Comparison of ENCODE assay signal across 28 cellular contexts in genomic region chr5:63923914-63924313, GRCh38. TPM values are rescaled to one million over a fixed set of nuclear protein-coding genes. Genes with fewer than 3 reads are reported as not detected.
DNase-seq lines count a peak whose midpoint lies in the region; ATAC-seq, FAIRE-seq and TF ChIP-seq lines count a peak whose summit lies in the region.
"Had no signal": no experiment of that assay in that cellular context is flagged by ENCODE, and none has a peak within 500 bp of the region (broad histone marks: within the 10 kb centered on the region; RNA-seq: fewer than 3 reads in every experiment).

No MANE protein-coding gene starts in this region.

- H3K4me1 Mint-ChIP-seq in activated CD4-positive, alpha-beta T cell treated with anti-CD3 and anti-CD28 coated beads, Interleukin-2, amount 10 ng/mL, durations not matched to agents 7 days and 5 days, result no peaks in the 10 kb centered on the region
- H3K4me1 Mint-ChIP-seq: CD4-positive, alpha-beta memory T cell; naive B cell had no signal

- WGBS in transverse colon (ENCODE audit: low coverage in 1 of 2), 2 donors, result 17 to 29% methylated on average over 3 of the region's 3 CpGs

- TF ChIP-seq POLR2A in transverse colon (IDR thresholded peaks at IDR 0.05) (no peak), Peyer's patch (IDR thresholded peaks at IDR 0.05) (no peak)

- H3K27ac ChIP-seq in transverse colon (no peak overlapping the region), Peyer's patch (no peak overlapping the region)
- H3K27ac ChIP-seq: cardiac muscle cell, vagina had no signal

- H3K27me3 ChIP-seq in bronchial epithelial cell (ENCODE audit: control insufficient read depth, insufficient read depth, low read length), result no peaks in the 10 kb centered on the region
- H3K27me3 ChIP-seq in transverse colon, result no peaks in the 10 kb centered on the region
- H3K27me3 ChIP-seq in Peyer's patch, result no peaks in the 10 kb centered on the region
- H3K27me3 ChIP-seq: cardiac muscle cell, vagina had no signal

- no peaks in the 10 kb centered on the region for H3K27me3 Mint-ChIP-seq in activated CD4-positive, alpha-beta T cell treated with anti-CD3 and anti-CD28 coated beads, Interleukin-2, amount 10 ng/mL, durations not matched to agents 7 days and 5 days
- H3K27me3 Mint-ChIP-seq: CD4-positive, alpha-beta memory T cell; effector memory CD8-positive, alpha-beta T cell; naive B cell; progenitor cell of endocrine pancreas had no signal

- H3K9me3 ChIP-seq in transverse colon (no peaks in the 10 kb centered on the region), Peyer's patch (peaks cover 0 to 5% (median 0%) of the 10 kb centered on the region in 4 donors)
- H3K9me3 ChIP-seq: vagina had no signal

- FAIRE-seq in bronchial epithelial cell (lab: Jason Lieb, UNC), result no peak
- FAIRE-seq: HepG2 had no signal

- DNase-seq in SIG-M5 treated with dmso at 0.1 percent for 504 hours (lab: John Stamatoyannopoulos, UW; ENCODE audit: unreplicated experiment), result peak; percentile 45
- no peak for DNase-seq in SIG-M5 (lab: John Stamatoyannopoulos, UW)
- DNase-seq in NCI-H510A treated with DMSO at 0.1 percent for 48 hours (lab: John Stamatoyannopoulos, UW), result peak; percentile 87
- peak; percentile 67 for DNase-seq in bronchial epithelial cell (ENCODE audit: low read depth)
- peak; percentile 80 for DNase-seq in transverse colon
- no peak for DNase-seq in Peyer's patch
- no peak for DNase-seq in activated CD4-positive, alpha-beta T cell treated with anti-CD3 and anti-CD28 coated beads, Interleukin-2, amount 10 ng/mL, durations not matched to agents 7 days and 5 days
- DNase-seq: activated CD4-positive, alpha-beta T cell treated with anti-CD3 and anti-CD28 coated beads for 48 hours; activated naive CD4-positive, alpha-beta T cell treated with anti-CD3 and anti-CD28 coated beads, Interleukin-2, amount 50 U/mL, for 16 hours; activated T-cell treated with anti-CD3 and anti-CD28 coated beads for 4 hours; CD4-positive, alpha-beta memory T cell; effector memory CD8-positive, alpha-beta T cell; GDM1; HCEC 1CT; MV-4-11; naive B cell; NCI-H82; RPMI8226; stimulated activated CD4-positive, alpha-beta T cell treated with anti-CD3 and anti-CD28 coated beads, Interleukin-12 subunit alpha, Interleukin-12 subunit beta, amount 100 ng/mL, for 4 hours; stimulated activated naive CD8-positive, alpha-beta T cell treated with anti-CD3 and anti-CD28 coated beads, Interleukin-15, Interleukin-2, amounts not matched to agents 100 U/mL and 50 U/mL, for 24 hours; T-helper 2 cell had no signal

- no peak for TF ChIP-seq CTCF in bronchial epithelial cell (IDR thresholded peaks at IDR 0.05; ENCODE audit: insufficient read depth, low read length, severe bottlenecking)
- TF ChIP-seq CTCF in transverse colon (IDR thresholded peaks at IDR 0.05), result no peak
- no peak for TF ChIP-seq CTCF in Peyer's patch (IDR thresholded peaks at IDR 0.05)

- POLR2A ChIA-PET in activated CD4-positive, alpha-beta T cell treated with anti-CD3 and anti-CD28 coated beads, Interleukin-2, amount 10 ng/mL, durations not matched to agents 7 days and 5 days (lab: Charles Lee), result no interaction called here

- H3K36me3 Mint-ChIP-seq in activated CD4-positive, alpha-beta T cell treated with anti-CD3 and anti-CD28 coated beads, Interleukin-2, amount 10 ng/mL, durations not matched to agents 7 days and 5 days (ENCODE audit: low read depth), result no peaks in the 10 kb centered on the region
- H3K36me3 Mint-ChIP-seq: CD4-positive, alpha-beta memory T cell; naive B cell had no signal

- CTCF ChIA-PET in activated CD4-positive, alpha-beta T cell treated with anti-CD3 and anti-CD28 coated beads, Interleukin-2, amount 10 ng/mL, durations not matched to agents 7 days and 5 days (lab: Charles Lee), result no interaction called here

- in situ Hi-C loops in transverse colon (cut with MboI; ENCODE audit: low pct_ligation_motif_present in 1 of 4, low pct_unique_long_range_greater_than_20kb in 1 of 4, low sequenced_read_pairs in 3 of 4), result no loop called here

- TF ChIP-seq EP300 in transverse colon (IDR thresholded peaks at IDR 0.05; ENCODE audit: low read depth), result no peak

- intact Hi-C loops in transverse colon (cut with DNase I; ENCODE audit: low total_unique reads), result no loop called here

- peaks cover 0 to 8% (median 0%) of the 10 kb centered on the region in 4 donors for H3K4me1 ChIP-seq in transverse colon
- no peaks in the 10 kb centered on the region for H3K4me1 ChIP-seq in Peyer's patch
- H3K4me1 ChIP-seq: vagina had no signal

- peaks cover 6% of the 10 kb centered on the region for H3K9me3 Mint-ChIP-seq in activated CD4-positive, alpha-beta T cell treated with anti-CD3 and anti-CD28 coated beads, Interleukin-2, amount 10 ng/mL, durations not matched to agents 7 days and 5 days

- no peak overlapping the region for H3K4me3 Mint-ChIP-seq in activated CD4-positive, alpha-beta T cell treated with anti-CD3 and anti-CD28 coated beads, Interleukin-2, amount 10 ng/mL, durations not matched to agents 7 days and 5 days
- H3K4me3 Mint-ChIP-seq: CD4-positive, alpha-beta memory T cell; effector memory CD8-positive, alpha-beta T cell; naive B cell had no signal

- no peak for ATAC-seq in HG03175 (IDR thresholded peaks at IDR 0.05; ENCODE audit: unreplicated experiment)
- ATAC-seq: effector memory CD8-positive, alpha-beta T cell; HepG2; stimulated activated naive CD8-positive, alpha-beta T cell treated with anti-CD3 and anti-CD28 coated beads, Interleukin-15, Interleukin-2, amounts not matched to agents 100 U/mL and 50 U/mL, for 24 hours had no signal

- no peaks in the 10 kb centered on the region for H3K36me3 ChIP-seq in bronchial epithelial cell (ENCODE audit: control insufficient read depth, insufficient read depth, low read length)
- H3K36me3 ChIP-seq in transverse colon, result no peaks in the 10 kb centered on the region
- H3K36me3 ChIP-seq in Peyer's patch, result no peaks in the 10 kb centered on the region
- H3K36me3 ChIP-seq: cardiac muscle cell, vagina had no signal

- H3K27ac Mint-ChIP-seq in activated CD4-positive, alpha-beta T cell treated with anti-CD3 and anti-CD28 coated beads, Interleukin-2, amount 10 ng/mL, durations not matched to agents 7 days and 5 days, result no peak overlapping the region
- H3K27ac Mint-ChIP-seq: CD4-positive, alpha-beta memory T cell; effector memory CD8-positive, alpha-beta T cell; naive B cell; progenitor cell of endocrine pancreas had no signal

- no peak overlapping the region for H3K4me3 ChIP-seq in bronchial epithelial cell (ENCODE audit: low read depth, low read length)
- no peak overlapping the region for H3K4me3 ChIP-seq in transverse colon
- H3K4me3 ChIP-seq in Peyer's patch, result no peak overlapping the region
- H3K4me3 ChIP-seq: cardiac muscle cell, vagina had no signal

RNA-seq across cellular contexts. Expression of gene HTR1A, which starts 38.3 kb away (rescaled TPM):
- total RNA-seq in bronchial epithelial cell (not detected in 2 replicates), transverse colon (not detected), Peyer's patch (not detected)
- not detected for total RNA-seq in activated CD4-positive, alpha-beta T cell treated with anti-CD3 and anti-CD28 coated beads, Interleukin-2, amount 10 ng/mL, durations not matched to agents 7 days and 5 days
- total RNA-seq: cardiac muscle cell; CD4-positive, alpha-beta memory T cell; fibroblast of villous mesenchyme; HepG2; liver; progenitor cell of endocrine pancreas; vagina had no signal

Comparison
In these comparisons a context has a peak if more than half of its experiments do, and no peak if none do; other contexts are left out.
1. DNase-seq: peak in SIG-M5 treated with dmso at 0.1 percent for 504 hours (single experiment), NCI-H510A treated with DMSO at 0.1 percent for 48 hours (single experiment), bronchial epithelial cell (single experiment) and transverse colon (single experiment); none in SIG-M5 (single experiment), Peyer's patch (0 of 3) and activated CD4-positive, alpha-beta T cell treated with anti-CD3 and anti-CD28 coated beads, Interleukin-2, amount 10 ng/mL, durations not matched to agents 7 days and 5 days (single experiment).